8 cellular contexts compared by ENCODE assay signal in the genomic region with DNA sequence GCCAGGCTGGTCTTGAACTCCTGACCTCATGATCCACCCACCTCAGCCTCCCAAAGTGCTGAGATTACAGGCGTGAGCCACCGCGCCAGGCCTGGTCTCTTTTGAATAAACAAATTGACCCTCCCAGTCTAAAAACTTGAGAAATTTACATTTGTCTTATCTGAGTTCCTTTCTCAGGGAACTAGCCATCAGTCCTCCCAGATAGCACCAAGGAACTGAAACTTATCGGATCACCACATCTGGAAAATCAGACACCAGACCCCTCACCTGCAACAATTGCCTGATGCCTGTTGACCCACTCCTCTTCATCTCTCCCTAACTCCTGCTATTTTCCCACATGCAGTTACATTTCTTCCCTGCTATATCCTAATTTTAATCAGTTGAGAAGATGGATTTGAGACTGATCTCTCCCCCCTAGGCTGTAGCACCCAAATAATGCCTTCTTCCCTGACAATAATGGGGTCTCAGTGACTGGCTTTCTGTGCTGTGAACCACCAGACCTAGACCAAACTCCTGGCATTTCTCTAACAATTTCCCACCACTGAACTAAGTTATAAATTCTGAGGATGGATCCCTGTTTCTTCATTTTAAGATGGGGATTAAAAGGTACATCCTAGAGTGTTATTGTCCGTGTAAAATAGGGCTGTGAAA. TPM values are rescaled to one million over a fixed set of nuclear protein-coding genes. Genes with fewer than 3 reads are reported as not detected.
DNase-seq lines count a peak whose midpoint lies in the region; ATAC-seq and TF ChIP-seq lines count a peak whose summit lies in the region.

No MANE protein-coding gene starts in this region.

- H3K4me1 Mint-ChIP-seq in Caco-2 (ENCODE audit: low read depth, unreplicated experiment): peaks cover 31% of the 10 kb centered on the region

- WGBS in smooth muscle cell (ENCODE audit: low lambda C conversion rate): 95% methylated on average over 5 of the region's 5 CpGs

- POLR2A ChIA-PET in Caco-2 (lab: Charles Lee): interaction anchor here (2.0 kb wide), 1 partner anchor 9 kb away, joined by 23 read pairs; the partner anchor contains the start of gene SETD4

- peak overlapping the region; percentile 86 for H2AFZ ChIP-seq in smooth muscle cell (ENCODE audit: low read depth)

- ATAC-seq in GM21723 (IDR thresholded peaks at IDR 0.05; ENCODE audit: unreplicated experiment): no peak

- peaks cover 6% of the 10 kb centered on the region; the same call in 1 of the 2 replicates for H3K4me1 ChIP-seq in Caco-2
- H3K4me1 ChIP-seq in SJSA1 (replicated peaks): peaks cover 18% of the 10 kb centered on the region
- H3K4me1 ChIP-seq in smooth muscle cell (ENCODE audit: low read depth): no peaks in the 10 kb centered on the region

- no peak overlapping the region for H3K9ac ChIP-seq in smooth muscle cell (ENCODE audit: low read depth)

- H3K27me3 Mint-ChIP-seq in Caco-2 (ENCODE audit: insufficient read depth, unreplicated experiment): no peaks in the 10 kb centered on the region

- CTCF ChIA-PET in Caco-2 (lab: Charles Lee): interaction anchor here (0.6 kb wide), 1 partner anchor 1541 kb away, joined by 3 read pairs; no protein-coding TSS in a partner anchor

- H3K36me3 ChIP-seq in Caco-2 (ENCODE audit: control insufficient read depth, insufficient read depth, low read length): no peaks in the 10 kb centered on the region
- H3K36me3 ChIP-seq in SJSA1: peaks cover 30% of the 10 kb centered on the region
- no peaks in the 10 kb centered on the region for H3K36me3 ChIP-seq in smooth muscle cell (ENCODE audit: low read depth)

- peaks cover 13% of the 10 kb centered on the region; the same call in 1 of the 2 replicates for H3K9me3 ChIP-seq in Caco-2
- peaks cover 10% of the 10 kb centered on the region for H3K9me3 ChIP-seq in SJSA1 (replicated peaks)
- no peaks in the 10 kb centered on the region for H3K9me3 ChIP-seq in smooth muscle cell (replicated peaks; ENCODE audit: low read depth)

- H3K4me3 ChIP-seq in Caco-2 (ENCODE audit: low read depth, low read length): no peak overlapping the region
- H3K4me3 ChIP-seq in SJSA1: no peak overlapping the region
- no peak overlapping the region for H3K4me3 ChIP-seq in smooth muscle cell

- H3F3A ChIP-seq in smooth muscle cell (ENCODE audit: low read depth): no peaks in the 10 kb centered on the region

- peak overlapping the region; percentile 93 for H3K4me3 Mint-ChIP-seq in Caco-2 (ENCODE audit: unreplicated experiment)

- H3K4me2 ChIP-seq in smooth muscle cell: no peak overlapping the region

- H3K27me3 ChIP-seq in Caco-2 (replicated peaks; ENCODE audit: control insufficient read depth, insufficient read depth, low read length) (no peaks in the 10 kb centered on the region), SJSA1 (replicated peaks) (no peaks in the 10 kb centered on the region), smooth muscle cell (ENCODE audit: low read depth) (no peaks in the 10 kb centered on the region)

- H3K9me3 Mint-ChIP-seq in Caco-2 (ENCODE audit: unreplicated experiment): peaks cover 9% of the 10 kb centered on the region

- no peak overlapping the region for H3K27ac Mint-ChIP-seq in Caco-2 (ENCODE audit: unreplicated experiment)

- H3K27ac ChIP-seq in SJSA1: peak overlapping the region; percentile 65; the same call in 1 of the 2 replicates
- H3K27ac ChIP-seq in epithelial cell of prostate: peak overlapping the region; percentile 47
- no peak overlapping the region for H3K27ac ChIP-seq in smooth muscle cell (ENCODE audit: low read depth)

- BruUV-seq in Caco-2 (replicated peaks; lab: Mats Ljungman, UMichigan): no TSS peak

- H3K79me2 ChIP-seq in smooth muscle cell (ENCODE audit: low read depth): no peaks in the 10 kb centered on the region

- H3K36me3 Mint-ChIP-seq in Caco-2 (ENCODE audit: insufficient read depth, unreplicated experiment): peaks cover 28% of the 10 kb centered on the region

- no peak for DNase-seq in Caco-2
- DNase-seq in SJSA1 (ENCODE audit: low read depth in 1 of 2, low spot score in 2 of 2): no peak
- no peak for DNase-seq in epithelial cell of prostate (ENCODE audit: low read depth, low spot score)
- DNase-seq in smooth muscle cell (lab: John Stamatoyannopoulos, UW; ENCODE audit: unreplicated experiment): no peak
- DNase-seq in cerebellum (ENCODE audit: low spot score): no peak
- no peak for DNase-seq in NK-92 (lab: John Stamatoyannopoulos, UW; ENCODE audit: unreplicated experiment)
- DNase-seq in kidney tubule cell (ENCODE audit: low spot score): no peak

- TF ChIP-seq CTCF in Caco-2 (IDR thresholded peaks at IDR 0.05; ENCODE audit: insufficient read depth in 1 of 2, low read depth in 1 of 2, low read length in 1 of 2, severe bottlenecking in 1 of 2, unreplicated experiment in 1 of 2) (no peak), smooth muscle cell (IDR thresholded peaks at IDR 0.05; ENCODE audit: borderline replicate concordance, insufficient read depth, poor library complexity, severe bottlenecking) (no peak)

- intact Hi-C loops in Caco-2 (cut with micrococcal nuclease; ENCODE audit: unreplicated experiment): no loop called here

- no peaks in the 10 kb centered on the region for H4K20me1 ChIP-seq in smooth muscle cell (ENCODE audit: low read depth)

RNA-seq across cellular contexts. Expression of gene CBR1, which starts 1.0 kb away (rescaled TPM):
- total RNA-seq in Caco-2 (2022) (41.1 and 45.0 TPM in 2 replicates), smooth muscle cell (89.1 and 90.7 TPM in 2 replicates), cerebellum (11.1 TPM)
- total RNA-seq in SJSA1 (2014; rRNA removed; shearing (Covaris generic)): 105 and 169 TPM in 2 replicates
- 67.1 and 73.0 TPM in 2 replicates for polyA plus RNA-seq in smooth muscle cell

RNA-seq across cellular contexts. Expression of gene SETD4, which starts 8.5 kb away (rescaled TPM):
- total RNA-seq in Caco-2 (2022) (24.3 and 28.8 TPM in 2 replicates), smooth muscle cell (8.5 and 18.7 TPM in 2 replicates), cerebellum (26.9 TPM)
- 11.9 and 16.4 TPM in 2 replicates for total RNA-seq in SJSA1 (2014; rRNA removed; shearing (Covaris generic))
- 10.0 and 12.7 TPM in 2 replicates for polyA plus RNA-seq in smooth muscle cell
